In the genomic region with DNA sequence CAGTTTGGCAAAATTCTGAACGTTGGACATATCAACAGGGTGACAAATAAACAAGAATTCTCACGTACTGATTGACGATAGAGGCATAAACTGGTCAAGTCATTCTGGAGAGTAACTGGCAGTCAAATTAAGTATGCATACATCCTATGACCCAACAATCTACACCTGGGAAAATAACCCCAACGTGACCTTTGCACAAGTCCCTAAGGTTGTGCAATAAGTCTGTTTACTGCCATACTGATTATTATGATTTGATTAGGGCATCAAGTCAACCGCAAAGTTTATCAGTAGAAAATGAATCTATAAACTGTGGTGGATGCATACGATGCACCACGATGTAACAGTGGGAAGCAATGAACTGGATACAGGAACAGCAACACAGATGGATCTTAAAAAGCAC, we compare ENCODE assay signal across 18 cellular contexts. TPM values are rescaled to one million over a fixed set of nuclear protein-coding genes. Genes with fewer than 3 reads are reported as not detected.
"Had no signal": no experiment of that assay in that cellular context is flagged by ENCODE, and none has a peak within 500 bp of the region (broad histone marks: within the 10 kb centered on the region; RNA-seq: fewer than 3 reads in every experiment).

No MANE protein-coding gene starts in this region.

- ATAC-seq: left colon; stimulated activated effector memory CD8-positive, alpha-beta T cell treated with anti-CD3 and anti-CD28 coated beads, Interleukin-12 subunit alpha, Interleukin-12 subunit beta, amount 100 ng/mL, for 72 hours; stimulated activated naive CD8-positive, alpha-beta T cell treated with anti-CD3 and anti-CD28 coated beads, Interleukin-15, amount 100 ng/mL, for 72 hours; T-helper 17 cell had no signal

- H3K36me3 ChIP-seq: brain microvascular endothelial cell, neutrophil, ovary, prostate gland had no signal

- H3K27me3 ChIP-seq: brain microvascular endothelial cell, esophagus muscularis mucosa, heart right ventricle, neutrophil, ovary, right atrium auricular region, tibial artery had no signal

- H3K9me3 ChIP-seq: esophagus muscularis mucosa, heart right ventricle, neutrophil, ovary, prostate gland, right atrium auricular region, tibial artery had no signal

- H3K4me3 ChIP-seq: esophagus muscularis mucosa, heart right ventricle, ovary, prostate gland, right atrium auricular region, tibial artery had no signal

- DNase-seq: activated CD4-positive, alpha-beta memory T cell treated with anti-CD3 and anti-CD28 coated beads, Interleukin-2, amount 10 ng/mL, durations not matched to agents 7 days and 5 days; activated CD4-positive, alpha-beta T cell treated with anti-CD3 and anti-CD28 coated beads, Interleukin-2, amount 10 ng/mL, durations not matched to agents 24 days and 14 days; activated gamma-delta T cell treated with Interleukin-2 at 50 U/mL for 16 hours; aorta; effector memory CD4-positive, alpha-beta T cell; heart right ventricle; left colon; ovary; stimulated activated CD4-positive, alpha-beta T cell treated with anti-CD3 and anti-CD28 coated beads, Interleukin-2, amount 100 ng/mL, for 24 hours; stimulated activated naive CD8-positive, alpha-beta T cell treated with anti-CD3 and anti-CD28 coated beads, Interleukin-15, amount 100 ng/mL, for 72 hours; T-helper 17 cell; tibial artery had no signal

- H3K27ac ChIP-seq: brain microvascular endothelial cell, esophagus muscularis mucosa, heart right ventricle, neutrophil, ovary, prostate gland, right atrium auricular region, tibial artery had no signal

- H3K4me1 ChIP-seq: prostate gland, tibial artery had no signal

RNA-seq across cellular contexts. Expression of gene SEC16B, which starts 40.8 kb away (rescaled TPM):
- total RNA-seq: activated CD4-positive, alpha-beta memory T cell treated with anti-CD3 and anti-CD28 coated beads, Interleukin-2, amount 10 ng/mL, durations not matched to agents 7 days and 5 days; activated CD4-positive, alpha-beta T cell treated with anti-CD3 and anti-CD28 coated beads, Interleukin-2, amount 10 ng/mL, durations not matched to agents 24 days and 14 days; T-helper 17 cell had no signal
